ENCODE assay signal across 27 cellular contexts in the genomic region with DNA sequence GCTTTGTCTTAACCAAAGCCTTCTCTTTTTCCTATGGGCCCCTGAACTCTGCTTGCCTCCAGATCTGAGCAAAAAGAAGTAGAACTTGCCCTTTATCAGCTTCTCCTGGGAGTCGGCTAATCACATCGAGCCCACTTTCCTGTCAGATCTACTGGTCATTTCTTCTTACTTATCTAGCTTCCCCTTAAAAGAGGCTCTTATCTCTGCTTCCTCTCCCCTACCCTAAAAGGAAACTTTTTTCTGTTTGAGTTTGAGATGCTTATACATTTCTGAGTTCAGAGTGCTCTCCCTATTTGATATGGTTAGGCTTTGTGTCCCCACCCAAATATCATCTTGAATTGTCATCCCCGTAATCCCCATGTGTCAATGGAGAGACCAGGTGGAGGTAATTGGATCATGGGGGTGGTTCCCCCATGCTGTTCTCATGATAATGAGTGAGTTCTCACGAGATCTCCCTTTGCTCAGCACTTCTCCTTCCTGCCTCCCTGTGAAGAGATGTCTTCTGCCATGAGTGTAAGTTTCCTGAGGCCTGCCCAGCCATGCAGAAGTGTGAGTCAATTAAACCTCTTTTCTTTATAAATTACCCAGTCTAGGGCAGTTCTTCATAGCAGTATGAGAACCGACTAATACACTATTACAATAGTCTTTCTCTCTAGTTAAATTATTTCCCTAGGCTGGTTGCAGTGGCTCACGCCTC.
"Had no signal": no experiment of that assay in that cellular context is flagged by ENCODE, and none has a peak within 500 bp of the region (broad histone marks: within the 10 kb centered on the region; RNA-seq: fewer than 3 reads in every experiment).

No MANE protein-coding gene starts in this region.

- ATAC-seq: activated CD8-positive, alpha-beta T cell treated with anti-CD3 and anti-CD28 coated beads for 36 hours; gastrocnemius medialis; left cardiac atrium; pancreas; right cardiac atrium had no signal

- H3K4me3 ChIP-seq: adrenal gland, ascending aorta, esophagus squamous epithelium, gastrocnemius medialis, pancreas, thyroid gland had no signal

- DNase-seq: activated CD4-positive, alpha-beta T cell treated with anti-CD3 and anti-CD28 coated beads, Interleukin-2, amount 10 ng/mL, durations not matched to agents 7 days and 5 days; activated CD4-positive, CD25-positive, alpha-beta regulatory T cell treated with anti-CD3 and anti-CD28 coated beads, Interleukin-2, amount 50 U/mL, for 72 hours; activated CD8-positive, alpha-beta T cell treated with anti-CD3 and anti-CD28 coated beads for 36 hours; activated gamma-delta T cell treated with Interleukin-2 at 50 U/mL for 16 hours; adrenal gland; brain microvascular endothelial cell; caudate nucleus; effector CD4-positive, alpha-beta T cell; esophagus squamous epithelium; gastrocnemius medialis; head of caudate nucleus; hypothalamus; left cardiac atrium; pancreas; right cardiac atrium; stimulated activated CD4-positive, alpha-beta T cell treated with anti-CD3 and anti-CD28 coated beads, Interleukin-4, amount 100 ng/mL, for 24 hours; substantia nigra; T1000; thyroid gland had no signal

- H3K27ac Mint-ChIP-seq: activated CD4-positive, alpha-beta T cell treated with anti-CD3 and anti-CD28 coated beads, Interleukin-2, amount 10 ng/mL, durations not matched to agents 7 days and 5 days; activated CD8-positive, alpha-beta T cell treated with anti-CD3 and anti-CD28 coated beads for 36 hours; activated naive CD8-positive, alpha-beta T cell; activated T-helper 1 cell treated with anti-CD3 and anti-CD28 coated beads, Interleukin-12 subunit alpha, Interleukin-12 subunit beta, Interleukin-2, Interleukin-4 antibody, amounts not matched to agents 30 ng/mL and 10 ng/mL and 1 ng/mL, durations not matched to agents 14 hours and 24 hours and 36 hours; dendritic cell treated with granulocyte-macrophage colony-stimulating factor and Interleukin-4, amounts not matched to agents 40 ng/mL and 50 ng/mL, for 4 days; nephron; stimulated activated naive CD8-positive, alpha-beta T cell treated with anti-CD3 and anti-CD28 coated beads, Interleukin-15, Interleukin-2, amounts not matched to agents 100 ng/mL and 50 ng/mL, for 24 hours; T-helper 1 cell treated with Interleukin-12 subunit alpha and Interleukin-12 subunit beta and Interleukin-4 antibody, amounts not matched to agents 30 μg/mL and 1 μg/mL, for 36 hours had no signal

- H3K4me1 Mint-ChIP-seq: activated CD4-positive, alpha-beta T cell treated with anti-CD3 and anti-CD28 coated beads, Interleukin-2, amount 10 ng/mL, durations not matched to agents 7 days and 5 days; nephron had no signal

- H3K4me1 ChIP-seq: adrenal gland, ascending aorta, esophagus squamous epithelium, gastrocnemius medialis, pancreas, thyroid gland had no signal

- H3K36me3 Mint-ChIP-seq: activated naive CD8-positive, alpha-beta T cell had no signal

- FAIRE-seq: pancreas had no signal

- H3K27me3 ChIP-seq: adrenal gland, ascending aorta, brain microvascular endothelial cell, esophagus squamous epithelium, gastrocnemius medialis, pancreas, thyroid gland had no signal

- H3K9me3 ChIP-seq: gastrocnemius medialis, pancreas, thyroid gland had no signal

- H3K27ac ChIP-seq: adrenal gland, ascending aorta, brain microvascular endothelial cell, esophagus squamous epithelium, gastrocnemius medialis, pancreas, thyroid gland, VCaP had no signal

- H3K4me3 Mint-ChIP-seq: activated CD4-positive, alpha-beta T cell treated with anti-CD3 and anti-CD28 coated beads, Interleukin-2, amount 10 ng/mL, durations not matched to agents 7 days and 5 days; activated CD8-positive, alpha-beta T cell treated with anti-CD3 and anti-CD28 coated beads for 36 hours; activated naive CD8-positive, alpha-beta T cell; activated T-helper 1 cell treated with anti-CD3 and anti-CD28 coated beads, Interleukin-12 subunit alpha, Interleukin-12 subunit beta, Interleukin-2, Interleukin-4 antibody, amounts not matched to agents 30 ng/mL and 10 ng/mL and 1 ng/mL, durations not matched to agents 14 hours and 24 hours and 36 hours; dendritic cell treated with granulocyte-macrophage colony-stimulating factor and Interleukin-4, amounts not matched to agents 40 ng/mL and 50 ng/mL, for 4 days; nephron; stimulated activated naive CD8-positive, alpha-beta T cell treated with anti-CD3 and anti-CD28 coated beads, Interleukin-15, Interleukin-2, amounts not matched to agents 100 ng/mL and 50 ng/mL, for 24 hours; T-helper 1 cell treated with Interleukin-12 subunit alpha and Interleukin-12 subunit beta and Interleukin-4 antibody, amounts not matched to agents 30 μg/mL and 1 μg/mL, for 36 hours had no signal

- H3K27me3 Mint-ChIP-seq: activated CD4-positive, alpha-beta T cell treated with anti-CD3 and anti-CD28 coated beads, Interleukin-2, amount 10 ng/mL, durations not matched to agents 7 days and 5 days; activated CD8-positive, alpha-beta T cell treated with anti-CD3 and anti-CD28 coated beads for 36 hours; activated naive CD8-positive, alpha-beta T cell; dendritic cell treated with granulocyte-macrophage colony-stimulating factor and Interleukin-4, amounts not matched to agents 40 ng/mL and 50 ng/mL, for 4 days; stimulated activated naive CD8-positive, alpha-beta T cell treated with anti-CD3 and anti-CD28 coated beads, Interleukin-15, Interleukin-2, amounts not matched to agents 100 ng/mL and 50 ng/mL, for 24 hours had no signal

- H3K36me3 ChIP-seq: adrenal gland, ascending aorta, brain microvascular endothelial cell, esophagus squamous epithelium, gastrocnemius medialis, pancreas, thyroid gland had no signal
